ENCODE assay signal across 8 cellular contexts in genomic region chr4:185134176-185134869, GRCh38. TPM values are rescaled to one million over a fixed set of nuclear protein-coding genes. Genes with fewer than 3 reads are reported as not detected.
A peak's percentile ranks its signal among the peaks of the same experiment; 100 is the strongest.
DNase-seq lines count a peak whose midpoint lies in the region; ATAC-seq lines count a peak whose summit lies in the region.

No MANE protein-coding gene starts in this region.

- H3K36me3 ChIP-seq in H7 (replicated peaks; ENCODE audit: control insufficient read depth, insufficient read depth, low read length): no peaks in the 10 kb centered on the region

- peaks cover 29% of the 10 kb centered on the region for H3K27me3 Mint-ChIP-seq in stimulated activated memory B cell treated with anti-CD40 and anti-IgM and Interleukin-4, amounts not matched to agents 10 μg/mL and 1 μg/mL and 100 μg/mL, for 72 hours

- H3K9me3 ChIP-seq in right cardiac atrium (ENCODE audit: control insufficient read depth, low read length): no peaks in the 10 kb centered on the region

- H3K4me3 ChIP-seq in H7 (ENCODE audit: insufficient read depth, low read depth, low read length) (no peak overlapping the region), right cardiac atrium (ENCODE audit: low read length) (no peak overlapping the region)

- H3K4me1 ChIP-seq in right cardiac atrium (ENCODE audit: control insufficient read depth, insufficient read depth, low read length): peaks cover 3% of the 10 kb centered on the region

- WGBS in right cardiac atrium: 35% methylated on average over 3 of the region's 3 CpGs

- H3K9me3 Mint-ChIP-seq in stimulated activated memory B cell treated with anti-CD40 and anti-IgM and Interleukin-4, amounts not matched to agents 10 μg/mL and 1 μg/mL and 100 μg/mL, for 72 hours: no peaks in the 10 kb centered on the region

- H3K27ac ChIP-seq in right cardiac atrium (ENCODE audit: low read length): no peak overlapping the region

- intact Hi-C loops in right cardiac atrium (cut with DNase I): loop anchor here in 2 of 4 donors (5.0 to 10.0 kb wide), 2 partner anchors 90 to 97 kb away; no protein-coding TSS in a partner anchor

- H3K27me3 ChIP-seq in H7 (ENCODE audit: control insufficient read depth, insufficient read depth, low read length) (no peaks in the 10 kb centered on the region; the same call in 1 of the 2 replicates), right cardiac atrium (ENCODE audit: control insufficient read depth, insufficient read depth) (no peaks in the 10 kb centered on the region)

- no peak overlapping the region for H3K4me3 Mint-ChIP-seq in stimulated activated memory B cell treated with anti-CD40 and anti-IgM and Interleukin-4, amounts not matched to agents 10 μg/mL and 1 μg/mL and 100 μg/mL, for 72 hours

- ATAC-seq in right cardiac atrium: peak; percentile 52 to 60
- ATAC-seq in stimulated activated memory B cell treated with anti-CD40 and anti-IgM and Interleukin-4, amounts not matched to agents 10 μg/mL and 1 μg/mL and 100 μg/mL, for 72 hours: peak; percentile 57

- peak; percentile 58 for DNase-seq in NCI-H510A treated with DMSO at 0.1 percent for 48 hours (lab: John Stamatoyannopoulos, UW)
- no peak for DNase-seq in NCI-H510A (lab: John Stamatoyannopoulos, UW)
- DNase-seq in H7: peak; percentile 68
- peak; percentile 14 for DNase-seq in NCI-H2029 (lab: John Stamatoyannopoulos, UW)
- DNase-seq in amniotic stem cell (lab: John Stamatoyannopoulos, UW): peak; percentile 38
- DNase-seq in right cardiac atrium: no peak
- DNase-seq in activated naive CD4-positive, alpha-beta T cell treated with Interleukin-2 at 50 U/mL for 16 hours: no peak

- H3K36me3 Mint-ChIP-seq in stimulated activated memory B cell treated with anti-CD40 and anti-IgM and Interleukin-4, amounts not matched to agents 10 μg/mL and 1 μg/mL and 100 μg/mL, for 72 hours: no peaks in the 10 kb centered on the region

- no peak overlapping the region for H3K27ac Mint-ChIP-seq in stimulated activated memory B cell treated with anti-CD40 and anti-IgM and Interleukin-4, amounts not matched to agents 10 μg/mL and 1 μg/mL and 100 μg/mL, for 72 hours

- no peaks in the 10 kb centered on the region for H3K4me1 Mint-ChIP-seq in stimulated activated memory B cell treated with anti-CD40 and anti-IgM and Interleukin-4, amounts not matched to agents 10 μg/mL and 1 μg/mL and 100 μg/mL, for 72 hours

RNA-seq across cellular contexts. Expression of gene SLC25A4, which starts 8.7 kb away (rescaled TPM):
- total RNA-seq in H7 (2014; rRNA removed; shearing (Covaris generic)): 24.6 and 32.8 TPM in 2 replicates
- 1,000 to 10,000 TPM; 1,429 to 1,493 (median 1,458) TPM for total RNA-seq in right cardiac atrium
- polyA plus RNA-seq in right cardiac atrium: 1,464 TPM

Comparison
In these comparisons a context has a peak if more than half of its experiments do, and no peak if none do; other contexts are left out.
1. DNase-seq: peak in NCI-H510A treated with DMSO at 0.1 percent for 48 hours (single experiment), H7 (single experiment), NCI-H2029 (single experiment) and amniotic stem cell (single experiment); none in NCI-H510A (single experiment), right cardiac atrium (0 of 3) and activated naive CD4-positive, alpha-beta T cell treated with Interleukin-2 at 50 U/mL for 16 hours (single experiment).
2. RNA of gene SLC25A4, which starts 8.7 kb away (total RNA-seq): 1,429 to 1,493 TPM in right cardiac atrium; 24.6 to 32.8 TPM in H7; every median in the first group is over 10 times any median in the second.